In genomic region chrX:26511621-26512363, GRCh38 we compare ENCODE assay signal across 26 cellular contexts.
DNase-seq lines count a peak whose midpoint lies in the region; ATAC-seq and TF ChIP-seq lines count a peak whose summit lies in the region.
"Had no signal": no experiment of that assay in that cellular context is flagged by ENCODE, and none has a peak within 500 bp of the region (broad histone marks: within the 10 kb centered on the region; RNA-seq: fewer than 3 reads in every experiment).

No MANE protein-coding gene starts in this region.

- H3K79me2 ChIP-seq in hepatocyte = no peaks in the 10 kb centered on the region

- no peak for TF ChIP-seq POLR2A in erythroblast (IDR thresholded peaks at IDR 0.05; ENCODE audit: low read length)

- no peaks in the 10 kb centered on the region for H3K4me1 ChIP-seq in hepatocyte (ENCODE audit: insufficient read depth)
- H3K4me1 ChIP-seq: esophagus muscularis mucosa, foreskin keratinocyte, SJSA1 had no signal

- H3K27ac ChIP-seq in hepatocyte = no peak overlapping the region
- H3K27ac ChIP-seq: esophagus muscularis mucosa, foreskin keratinocyte, ovary, SJSA1 had no signal

- H3K36me3 ChIP-seq in hepatocyte (replicated peaks; ENCODE audit: insufficient read depth, low read depth) = no peaks in the 10 kb centered on the region
- H3K36me3 ChIP-seq: esophagus muscularis mucosa, ovary, SJSA1 had no signal

- ATAC-seq in GM19463 (IDR thresholded peaks at IDR 0.05; ENCODE audit: unreplicated experiment) = no peak
- ATAC-seq: CD8-positive, alpha-beta T cell; foreskin keratinocyte; left cardiac atrium had no signal

- no peak for TF ChIP-seq CTCF in hepatocyte (IDR thresholded peaks at IDR 0.05; ENCODE audit: poor library complexity)

- H3K4me2 ChIP-seq in hepatocyte = no peak overlapping the region
- H3K4me2 ChIP-seq: smooth muscle cell had no signal

- H2AFZ ChIP-seq in hepatocyte = no peak overlapping the region

- DNase-seq in NCI-H1105 treated with DMSO at 0.1 percent for 48 hours (lab: John Stamatoyannopoulos, UW) (peak; percentile 1), NCI-H1105 (lab: John Stamatoyannopoulos, UW) (no peak), Kasumi-1 (lab: John Stamatoyannopoulos, UW) (peak; percentile 53 to 54), SIG-M5 (lab: John Stamatoyannopoulos, UW) (peak; percentile 0), erythroblast (lab: John Stamatoyannopoulos, UW) (peak; percentile 0 to 1), hepatocyte (ENCODE audit: low spot score) (no peak), activated gamma-delta T cell treated with Interleukin-2 at 50 U/mL for 16 hours (no peak)
- DNase-seq: activated effector memory CD4-positive, alpha-beta T cell treated with Interleukin-2 at 50 U/mL for 16 hours; CD8-positive, alpha-beta T cell; central memory CD4-positive, alpha-beta T cell; DMS153; endodermal cell; foreskin keratinocyte; GOT3; left cardiac atrium; NCI-H1048; NCI-H2029; NCI-H345; nephron progenitor cell; ovary; stimulated activated CD4-positive, alpha-beta T cell treated with anti-CD3 and anti-CD28 coated beads, Interleukin-2, amount 100 ng/mL, for 24 hours; trophoblast cell had no signal

- H4K20me1 ChIP-seq in hepatocyte (ENCODE audit: insufficient read depth, poor library complexity, severe bottlenecking) = no peaks in the 10 kb centered on the region

- no peak overlapping the region for H3K4me3 ChIP-seq in hepatocyte
- H3K4me3 ChIP-seq: esophagus muscularis mucosa, ovary, SJSA1, smooth muscle cell had no signal

- no peaks in the 10 kb centered on the region for H3K27me3 ChIP-seq in hepatocyte
- H3K27me3 ChIP-seq: esophagus muscularis mucosa, foreskin keratinocyte, ovary, SJSA1 had no signal

- H3K9me2 ChIP-seq in hepatocyte (replicated peaks; ENCODE audit: insufficient read depth) = no peaks in the 10 kb centered on the region

- WGBS in hepatocyte (ENCODE audit: low lambda C conversion rate, missing lambda C conversion rate) = 80% methylated on average over 4 of the region's 4 CpGs

- H3K9me3 ChIP-seq in hepatocyte (ENCODE audit: low read depth) = no peaks in the 10 kb centered on the region
- H3K9me3 ChIP-seq: esophagus muscularis mucosa, ovary, SJSA1 had no signal

Comparison
In these comparisons a context has a peak if more than half of its experiments do, and no peak if none do; other contexts are left out.
1. DNase-seq: peak in NCI-H1105 treated with DMSO at 0.1 percent for 48 hours (single experiment), Kasumi-1 (2 of 2), SIG-M5 (single experiment) and erythroblast (2 of 2); none in NCI-H1105 (single experiment), hepatocyte (single experiment) and activated gamma-delta T cell treated with Interleukin-2 at 50 U/mL for 16 hours (single experiment).